Comparison of ENCODE assay signal across 20 cellular contexts in the genomic region with DNA sequence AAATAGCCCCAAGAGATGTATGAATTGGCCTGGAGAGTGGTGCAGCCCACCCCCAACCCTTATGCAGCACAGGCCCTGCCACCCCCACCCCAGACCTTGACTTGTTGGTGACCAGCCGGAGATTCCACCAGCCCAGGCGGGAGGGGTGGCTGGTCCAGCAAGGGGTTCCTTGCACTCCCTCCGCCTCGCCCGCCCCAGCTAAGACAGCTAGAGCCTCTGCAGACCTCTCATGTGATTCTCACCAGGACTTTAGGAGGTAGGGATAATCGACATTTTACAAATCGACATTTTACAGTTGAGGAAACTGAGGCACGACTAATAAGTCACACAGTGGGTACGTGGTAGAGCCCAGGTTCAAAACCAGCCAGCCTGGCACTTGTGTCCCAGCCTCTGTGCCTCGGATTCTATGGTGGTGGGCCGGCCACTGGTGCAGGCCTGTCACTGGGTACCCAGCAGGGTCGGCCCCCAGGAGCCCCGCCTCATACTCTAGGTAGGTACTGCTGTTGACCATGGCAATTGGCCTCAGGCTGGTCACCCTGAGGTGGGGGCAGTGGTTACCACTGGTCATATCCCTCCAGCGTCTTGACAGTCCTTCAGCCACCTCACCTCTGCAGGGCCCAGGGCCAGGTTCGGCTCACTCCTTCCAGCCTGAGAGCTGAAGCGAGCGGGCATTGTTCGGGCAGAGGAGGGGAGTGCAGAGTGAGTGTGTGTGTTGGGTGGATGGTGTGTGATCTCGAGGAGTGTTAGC. TPM values are rescaled to one million over a fixed set of nuclear protein-coding genes. Genes with fewer than 3 reads are reported as not detected.
A peak's percentile ranks its signal among the peaks of the same experiment; 100 is the strongest.
DNase-seq lines count a peak whose midpoint lies in the region; ATAC-seq and TF ChIP-seq lines count a peak whose summit lies in the region.
"Had no signal": no experiment of that assay in that cellular context is flagged by ENCODE, and none has a peak within 500 bp of the region (broad histone marks: within the 10 kb centered on the region; RNA-seq: fewer than 3 reads in every experiment).

No MANE protein-coding gene starts in this region.

- H3K9me3 ChIP-seq in mesodermal cell (ENCODE audit: control insufficient read depth, low read length): no peaks in the 10 kb centered on the region
- no peaks in the 10 kb centered on the region for H3K9me3 ChIP-seq in smooth muscle cell (replicated peaks; ENCODE audit: low read depth)
- H3K9me3 ChIP-seq in psoas muscle: no peaks in the 10 kb centered on the region
- H3K9me3 ChIP-seq in tibial artery: no peaks in the 10 kb centered on the region
- H3K9me3 ChIP-seq: lower lobe of right lung, right lobe of liver, thoracic aorta had no signal

- H2AFZ ChIP-seq in smooth muscle cell (ENCODE audit: low read depth): no peak overlapping the region

- no peak overlapping the region for H3K4me3 ChIP-seq in H7 (ENCODE audit: insufficient read depth, low read depth, low read length)
- H3K4me3 ChIP-seq in mesodermal cell (ENCODE audit: extremely low read depth, insufficient read depth, low read length, poor library complexity, severe bottlenecking): no peak overlapping the region
- H3K4me3 ChIP-seq in smooth muscle cell: no peak overlapping the region
- no peak overlapping the region for H3K4me3 ChIP-seq in psoas muscle
- peak overlapping the region in 1 of 2 donors; percentile 56 for H3K4me3 ChIP-seq in tibial artery
- H3K4me3 ChIP-seq: right lobe of liver had no signal

- H3K9ac ChIP-seq in smooth muscle cell (ENCODE audit: low read depth): no peak overlapping the region

- TF ChIP-seq CTCF in chondrocyte (IDR thresholded peaks at IDR 0.05) (no peak), smooth muscle cell (IDR thresholded peaks at IDR 0.05; ENCODE audit: borderline replicate concordance, insufficient read depth, poor library complexity, severe bottlenecking) (no peak), psoas muscle (IDR thresholded peaks at IDR 0.05) (no peak), tibial artery (IDR thresholded peaks at IDR 0.05) (no peak)

- H3K4me1 ChIP-seq in mesodermal cell (ENCODE audit: control insufficient read depth, insufficient read depth, low read length, poor library complexity, severe bottlenecking) (peaks cover 58% of the 10 kb centered on the region), smooth muscle cell (ENCODE audit: low read depth) (peaks cover 9% of the 10 kb centered on the region), psoas muscle (no peaks in the 10 kb centered on the region), tibial artery (peaks cover 0 to 20% (median 13%) of the 10 kb centered on the region in 4 donors)
- H3K4me1 ChIP-seq: right lobe of liver had no signal

- H3K27me3 ChIP-seq in H7 (ENCODE audit: control insufficient read depth, insufficient read depth, low read length): no peaks in the 10 kb centered on the region
- no peaks in the 10 kb centered on the region for H3K27me3 ChIP-seq in smooth muscle cell (ENCODE audit: low read depth)
- H3K27me3 ChIP-seq in psoas muscle (ENCODE audit: insufficient read depth in 3 of 3, low read length in 2 of 3): no peaks in the 10 kb centered on the region
- H3K27me3 ChIP-seq in tibial artery: peaks cover 0 to 6% of the 10 kb centered on the region in 2 donors
- H3K27me3 ChIP-seq: right lobe of liver had no signal

- H3K27ac Mint-ChIP-seq in chondrocyte (ENCODE audit: unreplicated experiment): no peak overlapping the region
- H3K27ac Mint-ChIP-seq: activated CD4-positive, alpha-beta memory T cell treated with anti-CD3 and anti-CD28 coated beads for 36 hours; activated naive CD8-positive, alpha-beta T cell treated with anti-CD3 and anti-CD28 coated beads, Interleukin-2, amount 50 U/mL, for 24 hours; B cell had no signal

- H3K27me3 Mint-ChIP-seq in chondrocyte (ENCODE audit: low read depth): no peaks in the 10 kb centered on the region
- H3K27me3 Mint-ChIP-seq: activated CD4-positive, alpha-beta memory T cell treated with anti-CD3 and anti-CD28 coated beads for 36 hours; activated naive CD8-positive, alpha-beta T cell treated with anti-CD3 and anti-CD28 coated beads, Interleukin-2, amount 50 U/mL, for 24 hours had no signal

- H3K4me2 ChIP-seq in smooth muscle cell: peak overlapping the region; percentile 94

- peak; percentile 84 for DNase-seq in H7
- DNase-seq in chondrocyte (ENCODE audit: low spot score): no peak
- DNase-seq in smooth muscle cell (lab: John Stamatoyannopoulos, UW; ENCODE audit: unreplicated experiment): no peak
- no peak for DNase-seq in psoas muscle
- no peak for DNase-seq in substantia nigra (lab: John Stamatoyannopoulos, UW)
- no peak for DNase-seq in tibial artery
- DNase-seq: activated CD4-positive, alpha-beta memory T cell treated with anti-CD3 and anti-CD28 coated beads for 36 hours; activated naive CD8-positive, alpha-beta T cell treated with anti-CD3 and anti-CD28 coated beads, Interleukin-2, amount 50 U/mL, for 24 hours; activated T-cell treated with anti-CD3 and anti-CD28 coated beads, Interleukin-2, amount 50 U/mL, for 48 hours; lower lobe of right lung; NCI-H526; PC-3; right lobe of liver; stimulated activated CD4-positive, alpha-beta T cell treated with anti-CD3 and anti-CD28 coated beads, Interleukin-2, amount 100 ng/mL, for 48 hours; SW 1271 had no signal

- H3K36me3 ChIP-seq in H7 (replicated peaks; ENCODE audit: control insufficient read depth, insufficient read depth, low read length) (no peaks in the 10 kb centered on the region; the same call in 1 of the 2 replicates), mesodermal cell (ENCODE audit: control insufficient read depth, insufficient read depth, low read length) (peaks cover 7% of the 10 kb centered on the region), smooth muscle cell (ENCODE audit: low read depth) (no peaks in the 10 kb centered on the region), psoas muscle (ENCODE audit: insufficient read depth in 1 of 2, low read depth in 1 of 2) (no peaks in the 10 kb centered on the region), tibial artery (peaks cover 0 to 9% (median 0%) of the 10 kb centered on the region in 3 donors)
- H3K36me3 ChIP-seq: lower lobe of right lung, right lobe of liver, thoracic aorta had no signal

- no peaks in the 10 kb centered on the region for H3K36me3 Mint-ChIP-seq in chondrocyte (ENCODE audit: low read depth)
- H3K36me3 Mint-ChIP-seq: activated CD4-positive, alpha-beta memory T cell treated with anti-CD3 and anti-CD28 coated beads for 36 hours had no signal

- WGBS in mesodermal cell (ENCODE audit: insufficient coverage in 2 of 2), 2 experiments: 83 to 88% methylated on average over 13 to 16 of the region's 19 CpGs
- 91% methylated on average over 19 of the region's 19 CpGs for WGBS in smooth muscle cell (ENCODE audit: low lambda C conversion rate)
- 87 to 92% (median 92%) methylated on average over 19 of the region's 19 CpGs for WGBS in psoas muscle, 3 donors

- no peaks in the 10 kb centered on the region for H3K79me2 ChIP-seq in smooth muscle cell (ENCODE audit: low read depth)

- intact Hi-C loops in psoas muscle (cut with DNase I): no loop called here
- intact Hi-C loops in tibial artery (cut with DNase I; ENCODE audit: low total_unique reads): no loop called here

- H3K4me1 Mint-ChIP-seq in chondrocyte (ENCODE audit: low read depth): peaks cover 22% of the 10 kb centered on the region
- H3K4me1 Mint-ChIP-seq: activated naive CD8-positive, alpha-beta T cell treated with anti-CD3 and anti-CD28 coated beads, Interleukin-2, amount 50 U/mL, for 24 hours; B cell had no signal

- H3K4me3 Mint-ChIP-seq in chondrocyte (ENCODE audit: unreplicated experiment): peak overlapping the region; percentile 78
- H3K4me3 Mint-ChIP-seq: activated CD4-positive, alpha-beta memory T cell treated with anti-CD3 and anti-CD28 coated beads for 36 hours; activated naive CD8-positive, alpha-beta T cell treated with anti-CD3 and anti-CD28 coated beads, Interleukin-2, amount 50 U/mL, for 24 hours; B cell had no signal

- H3K9me3 Mint-ChIP-seq in chondrocyte (ENCODE audit: low read depth): no peaks in the 10 kb centered on the region
- H3K9me3 Mint-ChIP-seq: activated CD4-positive, alpha-beta memory T cell treated with anti-CD3 and anti-CD28 coated beads for 36 hours; activated naive CD8-positive, alpha-beta T cell treated with anti-CD3 and anti-CD28 coated beads, Interleukin-2, amount 50 U/mL, for 24 hours had no signal

- H3F3A ChIP-seq in smooth muscle cell (ENCODE audit: low read depth): no peaks in the 10 kb centered on the region

- H3K27ac ChIP-seq in mesodermal cell (ENCODE audit: low read depth, low read length, severe bottlenecking) (peak overlapping the region; percentile 64), smooth muscle cell (ENCODE audit: low read depth) (no peak overlapping the region), psoas muscle (no peak overlapping the region), substantia nigra (ENCODE audit: low read depth, low read length, poor library complexity, severe bottlenecking) (no peak overlapping the region), tibial artery (no peak overlapping the region)
- H3K27ac ChIP-seq: right lobe of liver, thoracic aorta had no signal

- no peak for ATAC-seq in psoas muscle
- ATAC-seq in HG03025 (IDR thresholded peaks at IDR 0.05; ENCODE audit: low FRiP score, unreplicated experiment): no peak
- ATAC-seq: activated naive CD8-positive, alpha-beta T cell treated with anti-CD3 and anti-CD28 coated beads, Interleukin-2, amount 50 U/mL, for 24 hours; HepG2; PC-3 had no signal

- no peaks in the 10 kb centered on the region for H4K20me1 ChIP-seq in smooth muscle cell (ENCODE audit: low read depth)

RNA-seq across cellular contexts. Expression of a gene that starts 35.0 kb away (rescaled TPM):
- total RNA-seq in H7 (2014; rRNA removed; shearing (Covaris generic)): 3.6 and 4.2 TPM in 2 replicates
- total RNA-seq in chondrocyte (1.6 to 1.7 TPM in 2 of 3 replicates, not detected in the other), smooth muscle cell (11.1 and 12.2 TPM in 2 replicates), psoas muscle (under 1 TPM in 3 of 4 donors, not detected in 1; 0.15 to 0.24 (median 0.24) TPM)
- 69.9 TPM for polyA plus RNA-seq in mesodermal cell (2013, experiment 1 of 2)
- polyA plus RNA-seq in mesodermal cell (2013, experiment 2 of 2): 71.1 TPM
- polyA plus RNA-seq in smooth muscle cell (13.7 and 19.0 TPM in 2 replicates), psoas muscle (under 1 TPM; 0.01 to 0.08 (median 0.08) TPM)

RNA-seq across cellular contexts. Expression of a gene that starts 37.3 kb away (rescaled TPM):
- total RNA-seq in H7 (2014; rRNA removed; shearing (Covaris generic)): 3.7 and 4.8 TPM in 2 replicates
- 2.8 to 5.5 TPM (median 4.8 TPM) in 3 replicates for total RNA-seq in chondrocyte
- polyA plus RNA-seq in mesodermal cell (2013, experiment 1 of 2): 4.2 TPM
- polyA plus RNA-seq in mesodermal cell (2013, experiment 2 of 2): 3.7 TPM
- 1.3 and 1.6 TPM in 2 replicates for total RNA-seq in smooth muscle cell
- 2.9 and 3.9 TPM in 2 replicates for polyA plus RNA-seq in smooth muscle cell
- 1 to 10 TPM; 1.9 to 5.1 (median 3.3) TPM for total RNA-seq in psoas muscle
- polyA plus RNA-seq in psoas muscle: 1 to 10 TPM in 2 of 3 donors, under 1 TPM in 1; 0.57 to 2.1 (median 1.7) TPM
- total RNA-seq: B cell had no signal
